In genomic region chr2:18404708-18405107, GRCh38 we compare ENCODE assay signal across 14 cellular contexts.
DNase-seq lines count a peak whose midpoint lies in the region; ATAC-seq, FAIRE-seq and TF ChIP-seq lines count a peak whose summit lies in the region.
"Had no signal": no experiment of that assay in that cellular context is flagged by ENCODE, and none has a peak within 500 bp of the region (broad histone marks: within the 10 kb centered on the region; RNA-seq: fewer than 3 reads in every experiment).

No MANE protein-coding gene starts in this region.

- H3K9ac ChIP-seq in Karpas-422 (ENCODE audit: low read length), result no peak overlapping the region
- no peak overlapping the region for H3K9ac ChIP-seq in GM12878 (ENCODE audit: control insufficient read depth, insufficient read depth, low read length)
- no peak overlapping the region for H3K9ac ChIP-seq in neural cell (ENCODE audit: low read length)

- H3F3A ChIP-seq in neural cell (ENCODE audit: insufficient read depth, low read length, poor library complexity, severe bottlenecking), result no peaks in the 10 kb centered on the region

- H2AFZ ChIP-seq in Karpas-422 (ENCODE audit: low read length) (no peak overlapping the region), GM12878 (ENCODE audit: control insufficient read depth, low read depth, low read length) (no peak overlapping the region), neural cell (ENCODE audit: low read depth, low read length) (no peak overlapping the region)

- H3K79me2 ChIP-seq in Karpas-422 (ENCODE audit: low read length) (no peaks in the 10 kb centered on the region), GM12878 (ENCODE audit: control insufficient read depth, insufficient read depth, low read length) (no peaks in the 10 kb centered on the region), neural cell (replicated peaks; ENCODE audit: insufficient read depth, low read length) (no peaks in the 10 kb centered on the region)

- H3K4me2 ChIP-seq in Karpas-422 (ENCODE audit: low read depth, low read length, poor library complexity, severe bottlenecking) (no peak overlapping the region), GM12878 (ENCODE audit: control insufficient read depth, insufficient read depth) (no peak overlapping the region), neural cell (ENCODE audit: low read length) (no peak overlapping the region)

- peak; percentile 46 for DNase-seq in DMS 273 (lab: John Stamatoyannopoulos, UW; ENCODE audit: unreplicated experiment)
- no peak for DNase-seq in DMS 273 treated with DMSO at 0.1 percent for 48 hours (lab: John Stamatoyannopoulos, UW)
- peak; percentile 69 for DNase-seq in Karpas-422
- DNase-seq in GM12878 (ENCODE audit: low read depth, low spot score), result no peak
- no peak for DNase-seq in stimulated activated CD4-positive, alpha-beta T cell treated with anti-CD3 and anti-CD28 coated beads, Interleukin-4, amount 100 ng/mL, for 1 hour
- DNase-seq in inferior parietal cortex (ENCODE audit: extremely low spot score), result no peak
- DNase-seq: activated effector memory CD4-positive, alpha-beta T cell treated with anti-CD3 and anti-CD28 coated beads, Interleukin-2, amount 50 U/mL, for 16 hours; effector memory CD4-positive, alpha-beta T cell; NCI-H1092 had no signal

- SMC1A ChIA-PET in GM12878 (lab: Charles Lee; ENCODE audit: uncharacterized antibody, unreplicated experiment), result interaction anchor here (0.8 to 1.2 kb wide), 3 partner anchors 9 to 23 kb away, joined by 3 to 4 read pairs (median 3); no protein-coding TSS in a partner anchor

- ATAC-seq in GM12878 (peak; percentile 57), HG03378 (IDR thresholded peaks at IDR 0.05; ENCODE audit: unreplicated experiment) (no peak)

- TF ChIP-seq RAD21 in GM12878 (IDR thresholded peaks at IDR 0.05; ENCODE audit: insufficient read depth, low read depth, low read length) (no peak), neural cell (conservative IDR thresholded peaks at IDR 0.05) (no peak)

- H3K27me3 ChIP-seq in Karpas-422 (ENCODE audit: low read length), result no peaks in the 10 kb centered on the region
- no peaks in the 10 kb centered on the region for H3K27me3 ChIP-seq in GM12878 (replicated peaks in 1 of 2; ENCODE audit: control insufficient read depth in 2 of 2, insufficient read depth in 2 of 2, low read length in 1 of 2)
- no peaks in the 10 kb centered on the region for H3K27me3 ChIP-seq in neural cell (ENCODE audit: insufficient read depth, low read depth, low read length)
- H3K27me3 ChIP-seq: suprapubic skin had no signal

- H3K36me3 ChIP-seq in Karpas-422 (ENCODE audit: insufficient read depth, low read length) (no peaks in the 10 kb centered on the region), GM12878 (ENCODE audit: control insufficient read depth in 2 of 2, insufficient read depth in 2 of 2, low read length in 1 of 2) (no peaks in the 10 kb centered on the region), neural cell (ENCODE audit: insufficient read depth, low read length) (no peaks in the 10 kb centered on the region)
- H3K36me3 ChIP-seq: suprapubic skin had no signal

- in situ Hi-C loops in GM12878 (cut with MboI), result no loop called here

- CTCF ChIA-PET in GM12878 (lab: Yijun Ruan, JAX), result interaction anchor here (1.1 to 2.4 kb wide), 6 partner anchors 9 to 25 kb away, joined by 3 to 16 read pairs (median 6); no protein-coding TSS in a partner anchor

- TF ChIP-seq POLR2A in GM12878 (IDR thresholded peaks at IDR 0.05; ENCODE audit: low read depth, low read length), result no peak

- TF ChIP-seq CTCF in GM12878 (IDR thresholded peaks at IDR 0.05 in 2 of 3, conservative IDR thresholded peaks at IDR 0.05 in 1 of 3; ENCODE audit: control insufficient read depth in 2 of 3, extremely low read depth in 1 of 3, insufficient read depth in 1 of 3, low read depth in 3 of 3, low read length in 3 of 3) (peak in 2 of 3 experiments; percentile 29 to 40; a peak in 3 of 6 replicates), neural cell (IDR thresholded peaks at IDR 0.05; ENCODE audit: poor library complexity, severe bottlenecking) (peak; percentile 37)

- H3K9me2 ChIP-seq in Karpas-422 (replicated peaks; ENCODE audit: insufficient read depth, low read length) (no peaks in the 10 kb centered on the region), neural cell (ENCODE audit: insufficient read depth, low read length) (no peaks in the 10 kb centered on the region)

- H3K4me3 ChIP-seq in Karpas-422 (ENCODE audit: low read length) (no peak overlapping the region), GM12878 (no peak overlapping the region), neural cell (ENCODE audit: low read length) (no peak overlapping the region)
- H3K4me3 ChIP-seq: lung, suprapubic skin had no signal

- intact Hi-C loops in GM12878 (cut with micrococcal nuclease; ENCODE audit: unreplicated experiment), result no loop called here

- whole genome bisulfite sequencing in GM12878 (ENCODE audit: insufficient coverage, insufficient replicate concordance, low lambda C conversion rate, missing lambda C conversion rate), result 8% methylated on average over 5 of the region's 5 CpGs

- TF ChIP-seq EP300 in GM12878 (IDR thresholded peaks at IDR 0.05; ENCODE audit: borderline replicate concordance in 1 of 2, control insufficient read depth in 1 of 2, low read depth in 2 of 2, low read length in 2 of 2) (no peak), neural cell (conservative IDR thresholded peaks at IDR 0.05; ENCODE audit: poor library complexity, severe bottlenecking) (no peak)

- RAD21 ChIA-PET in GM12878 (lab: Charles Lee; ENCODE audit: unreplicated experiment), result no interaction called here

- BruUV-seq in GM12878 (replicated peaks; lab: Mats Ljungman, UMichigan), result no TSS peak

- H3K27ac ChIP-seq in Karpas-422 (ENCODE audit: low read length) (no peak overlapping the region), GM12878 (ENCODE audit: control insufficient read depth, insufficient read depth) (no peak overlapping the region), neural cell (ENCODE audit: low read length) (no peak overlapping the region)
- H3K27ac ChIP-seq: suprapubic skin had no signal

- no peaks in the 10 kb centered on the region for H4K20me1 ChIP-seq in Karpas-422 (ENCODE audit: insufficient read depth, low read depth, low read length)
- no peaks in the 10 kb centered on the region for H4K20me1 ChIP-seq in GM12878 (ENCODE audit: control insufficient read depth, insufficient read depth)
- no peaks in the 10 kb centered on the region for H4K20me1 ChIP-seq in neural cell (ENCODE audit: insufficient read depth)

- H3K9me3 ChIP-seq in Karpas-422 (ENCODE audit: low read length), result no peaks in the 10 kb centered on the region
- no peaks in the 10 kb centered on the region for H3K9me3 ChIP-seq in GM12878 (replicated peaks; ENCODE audit: control insufficient read depth, insufficient read depth, low read length)
- H3K9me3 ChIP-seq in neural cell (ENCODE audit: low read length), result no peaks in the 10 kb centered on the region
- H3K9me3 ChIP-seq: suprapubic skin had no signal

- POLR2A ChIA-PET in GM12878 (lab: Charles Lee), result no interaction called here

- no peaks in the 10 kb centered on the region for H3K4me1 ChIP-seq in Karpas-422 (ENCODE audit: low read length)
- H3K4me1 ChIP-seq in GM12878 (ENCODE audit: control insufficient read depth, insufficient read depth, low read length), result no peaks in the 10 kb centered on the region

- FAIRE-seq in GM12878 (lab: Jason Lieb, UNC), result no peak
- FAIRE-seq: A204.1 had no signal

TF ChIP-seq in GM12878, 131 proteins besides CTCF, POLR2A, EP300 and RAD21 (continues in another document):
- no peak for TF ChIP-seq KAT2A (conservative IDR thresholded peaks at IDR 0.05; ENCODE audit: control insufficient read depth, low read depth, low read length)
- no peak for TF ChIP-seq MYC (IDR thresholded peaks at IDR 0.05; ENCODE audit: insufficient read depth, insufficient read length, insufficient replicate concordance, low read length, severe bottlenecking)
- TF ChIP-seq RBBP5 (conservative IDR thresholded peaks at IDR 0.05), result no peak
- no peak for TF ChIP-seq SMAD5 (IDR thresholded peaks at IDR 0.05; ENCODE audit: low read depth)

TF ChIP-seq in neural cell, 6 proteins besides CTCF, POLR2A, EP300 and RAD21:
- no peak for TF ChIP-seq MXI1 (conservative IDR thresholded peaks at IDR 0.05; ENCODE audit: poor library complexity, severe bottlenecking)
- no peak for TF ChIP-seq SMC3 (conservative IDR thresholded peaks at IDR 0.05; ENCODE audit: poor library complexity)
- TF ChIP-seq TAF1 (IDR thresholded peaks at IDR 0.05; ENCODE audit: low read depth), result no peak
- TF ChIP-seq POLR2AphosphoS5 (IDR thresholded peaks at IDR 0.05), result no peak
- TF ChIP-seq EZH2 (IDR thresholded peaks at IDR 0.05; ENCODE audit: borderline replicate concordance, insufficient read depth, low read length, poor library complexity, severe bottlenecking), result no peak
- no peak for TF ChIP-seq REST (IDR thresholded peaks at IDR 0.05; ENCODE audit: borderline replicate concordance)

Comparison
In these comparisons a context has a peak if more than half of its experiments do, and no peak if none do; other contexts are left out.
1. DNase-seq: peak in DMS 273 (single experiment) and Karpas-422 (single experiment); none in DMS 273 treated with DMSO at 0.1 percent for 48 hours (single experiment), GM12878 (single experiment), stimulated activated CD4-positive, alpha-beta T cell treated with anti-CD3 and anti-CD28 coated beads, Interleukin-4, amount 100 ng/mL, for 1 hour (single experiment) and inferior parietal cortex (single experiment).